9 cellular contexts compared by ENCODE assay signal in the genomic region with DNA sequence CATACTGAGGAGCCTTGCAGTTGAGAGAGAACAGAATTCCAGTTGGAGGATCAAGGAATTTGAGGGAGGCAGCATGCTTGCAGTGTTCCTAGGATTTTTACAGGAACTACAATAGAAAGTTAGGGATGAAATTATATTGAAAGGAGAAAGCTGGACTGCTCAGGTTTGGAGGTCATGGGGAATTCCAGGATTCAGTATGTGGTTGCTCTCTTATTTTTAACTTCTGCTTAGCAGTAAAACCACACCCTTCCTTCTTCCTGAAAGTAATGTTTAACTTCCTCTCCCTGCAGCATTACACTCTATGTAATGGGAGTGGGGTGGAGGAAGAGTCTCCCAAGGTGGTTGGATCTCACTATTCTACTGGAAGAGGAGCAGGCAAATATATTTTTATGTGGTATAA. TPM values are rescaled to one million over a fixed set of nuclear protein-coding genes. Genes with fewer than 3 reads are reported as not detected.
DNase-seq lines count a peak whose midpoint lies in the region; ATAC-seq, FAIRE-seq and TF ChIP-seq lines count a peak whose summit lies in the region.
"Had no signal": no experiment of that assay in that cellular context is flagged by ENCODE, and none has a peak within 500 bp of the region (broad histone marks: within the 10 kb centered on the region; RNA-seq: fewer than 3 reads in every experiment).

No MANE protein-coding gene starts in this region.

- peak overlapping the region; percentile 13 for H3K27ac ChIP-seq in C4-2B
- H3K27ac ChIP-seq in astrocyte (ENCODE audit: low read depth, low read length), result no peak overlapping the region

- DNase-seq in astrocyte (ENCODE audit: low read depth) (no peak), mucosa of descending colon (no peak), HCEC 1CT (no peak)
- DNase-seq in activated CD8-positive, alpha-beta memory T cell treated with anti-CD3 and anti-CD28 coated beads for 24 hours, result no peak

- no peak overlapping the region for H3K9ac ChIP-seq in astrocyte (ENCODE audit: low read length)

- no peaks in the 10 kb centered on the region for H3K9me3 Mint-ChIP-seq in astrocyte (ENCODE audit: unreplicated experiment)

- H2AFZ ChIP-seq in astrocyte (ENCODE audit: low read depth, low read length), result no peak overlapping the region

- intact Hi-C loops in mucosa of descending colon (cut with DNase I, micrococcal nuclease), result no loop called here

- peaks cover 93% of the 10 kb centered on the region for H3K79me2 ChIP-seq in astrocyte (ENCODE audit: insufficient read depth, low read length)

- peaks cover 61% of the 10 kb centered on the region for H3K4me1 Mint-ChIP-seq in astrocyte (ENCODE audit: low read depth, unreplicated experiment)

- no peak overlapping the region for H3K4me3 ChIP-seq in astrocyte (ENCODE audit: insufficient read depth, low read depth, low read length)
- H3K4me3 ChIP-seq in mucosa of descending colon, result no peak overlapping the region

- H3K9me3 ChIP-seq in astrocyte (ENCODE audit: insufficient read depth, low read depth, low read length), result no peaks in the 10 kb centered on the region
- no peaks in the 10 kb centered on the region for H3K9me3 ChIP-seq in mucosa of descending colon

- peak overlapping the region; percentile 35 for H3K4me2 ChIP-seq in astrocyte (ENCODE audit: low read length)

- peak overlapping the region; percentile 58 for H3K4me3 Mint-ChIP-seq in astrocyte (ENCODE audit: unreplicated experiment)

- H3K27me3 Mint-ChIP-seq in astrocyte (ENCODE audit: low read depth, unreplicated experiment), result no peaks in the 10 kb centered on the region

- H3K36me3 Mint-ChIP-seq in astrocyte (ENCODE audit: low read depth, unreplicated experiment), result peaks cover 25% of the 10 kb centered on the region

- TF ChIP-seq CTCF in C4-2B (conservative IDR thresholded peaks at IDR 0.05), result no peak
- TF ChIP-seq CTCF in astrocyte (IDR thresholded peaks at IDR 0.05; ENCODE audit: insufficient read depth, low read depth, low read length), result no peak
- no peak for TF ChIP-seq CTCF in mucosa of descending colon (IDR thresholded peaks at IDR 0.05)

- H3K36me3 ChIP-seq in astrocyte (ENCODE audit: insufficient read depth, low read length), result peaks cover 24% of the 10 kb centered on the region
- H3K36me3 ChIP-seq in mucosa of descending colon (ENCODE audit: low read depth), result peaks cover 4% of the 10 kb centered on the region

- no peak for FAIRE-seq in astrocyte (lab: Jason Lieb, UNC)

- peak overlapping the region; percentile 51 for H3K27ac Mint-ChIP-seq in astrocyte (ENCODE audit: unreplicated experiment)

- ATAC-seq in HG03457 (IDR thresholded peaks at IDR 0.05; ENCODE audit: unreplicated experiment) (peak; percentile 13), mucosa of descending colon (peak; percentile 85), GM19328 (IDR thresholded peaks at IDR 0.05; ENCODE audit: unreplicated experiment) (no peak), GM21515 (IDR thresholded peaks at IDR 0.05; ENCODE audit: unreplicated experiment) (no peak)

- H3K27me3 ChIP-seq in astrocyte (ENCODE audit: insufficient read depth, low read length), result no peaks in the 10 kb centered on the region

- H3K4me1 ChIP-seq in astrocyte (ENCODE audit: insufficient read depth, low read length), result peaks cover 5% of the 10 kb centered on the region
- H3K4me1 ChIP-seq in mucosa of descending colon (ENCODE audit: low read depth), result peaks cover 56% of the 10 kb centered on the region

- peaks cover 90% of the 10 kb centered on the region for H4K20me1 ChIP-seq in astrocyte (ENCODE audit: insufficient read depth, low read length)

RNA-seq across cellular contexts. Expression of gene CTNND1, which starts 31.3 kb away (rescaled TPM):
- total RNA-seq in astrocyte, result 235 and 243 TPM in 2 replicates
- total RNA-seq in mucosa of descending colon, result 100 to 1,000 TPM; 311 to 545 (median 448) TPM

RNA-seq across cellular contexts. Expression of gene BTBD18, which starts 41.3 kb away (rescaled TPM):
- total RNA-seq in astrocyte (not detected in 2 replicates), mucosa of descending colon (not detected)
- total RNA-seq: activated CD8-positive, alpha-beta memory T cell treated with anti-CD3 and anti-CD28 coated beads for 36 hours had no signal

RNA-seq across cellular contexts. Expression of gene SELENOH, which starts 51.6 kb away (rescaled TPM):
- total RNA-seq in astrocyte (94.3 and 123 TPM in 2 replicates), mucosa of descending colon (10 to 100 TPM; 68.3 to 84.0 (median 79.2) TPM)

Comparison
In these comparisons a context has a peak if more than half of its experiments do, and no peak if none do; other contexts are left out.
1. ATAC-seq: peak in HG03457 (single experiment) and mucosa of descending colon (single experiment); none in GM19328 (single experiment) and GM21515 (single experiment).